ENCODE assay signal across 1 cellular context in the genomic region with DNA sequence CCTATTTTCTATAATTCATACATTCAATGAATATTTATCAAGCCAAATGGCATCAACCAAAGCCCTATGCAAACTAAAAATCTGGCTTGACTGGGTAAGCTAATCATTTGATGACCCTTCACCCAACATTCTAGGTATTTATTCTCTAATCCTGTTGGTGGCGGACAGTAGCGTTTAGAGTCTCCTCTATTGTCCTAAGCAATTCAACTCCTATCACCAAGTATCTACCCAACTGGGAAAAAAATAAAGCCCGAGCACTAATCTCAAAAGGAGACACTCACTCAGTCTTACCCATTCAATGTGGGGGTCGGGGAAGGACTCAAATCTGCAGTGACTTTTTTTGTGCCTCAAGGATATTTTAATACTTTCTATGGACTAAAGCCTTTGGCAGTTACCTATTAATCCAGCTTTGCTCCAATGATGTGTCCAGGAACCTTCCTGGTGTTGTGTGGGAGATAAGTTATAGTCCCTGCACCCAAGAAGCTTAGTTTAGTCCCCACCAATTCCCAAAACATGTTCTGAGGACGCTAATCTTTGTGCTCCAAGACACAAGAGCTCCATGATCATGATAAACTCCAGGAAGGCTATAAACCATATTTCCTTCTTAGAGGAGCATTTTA.
TF ChIP-seq lines count a peak whose summit lies in the region.

No MANE protein-coding gene starts in this region.

TF ChIP-seq in liver, 16 proteins besides CTCF, POLR2A, EP300 and RAD21:
- TF ChIP-seq RXRA (IDR thresholded peaks at IDR 0.05) (no peak), FOXA2 (IDR thresholded peaks at IDR 0.05) (no peak), EGR1 (IDR thresholded peaks at IDR 0.05; ENCODE audit: low read depth in 2 of 2) (no peak), YY1 (IDR thresholded peaks at IDR 0.05) (no peak), TAF1 (conservative IDR thresholded peaks at IDR 0.05) (no peak), SP1 (IDR thresholded peaks at IDR 0.05) (no peak)
- TF ChIP-seq, protein P1, sequence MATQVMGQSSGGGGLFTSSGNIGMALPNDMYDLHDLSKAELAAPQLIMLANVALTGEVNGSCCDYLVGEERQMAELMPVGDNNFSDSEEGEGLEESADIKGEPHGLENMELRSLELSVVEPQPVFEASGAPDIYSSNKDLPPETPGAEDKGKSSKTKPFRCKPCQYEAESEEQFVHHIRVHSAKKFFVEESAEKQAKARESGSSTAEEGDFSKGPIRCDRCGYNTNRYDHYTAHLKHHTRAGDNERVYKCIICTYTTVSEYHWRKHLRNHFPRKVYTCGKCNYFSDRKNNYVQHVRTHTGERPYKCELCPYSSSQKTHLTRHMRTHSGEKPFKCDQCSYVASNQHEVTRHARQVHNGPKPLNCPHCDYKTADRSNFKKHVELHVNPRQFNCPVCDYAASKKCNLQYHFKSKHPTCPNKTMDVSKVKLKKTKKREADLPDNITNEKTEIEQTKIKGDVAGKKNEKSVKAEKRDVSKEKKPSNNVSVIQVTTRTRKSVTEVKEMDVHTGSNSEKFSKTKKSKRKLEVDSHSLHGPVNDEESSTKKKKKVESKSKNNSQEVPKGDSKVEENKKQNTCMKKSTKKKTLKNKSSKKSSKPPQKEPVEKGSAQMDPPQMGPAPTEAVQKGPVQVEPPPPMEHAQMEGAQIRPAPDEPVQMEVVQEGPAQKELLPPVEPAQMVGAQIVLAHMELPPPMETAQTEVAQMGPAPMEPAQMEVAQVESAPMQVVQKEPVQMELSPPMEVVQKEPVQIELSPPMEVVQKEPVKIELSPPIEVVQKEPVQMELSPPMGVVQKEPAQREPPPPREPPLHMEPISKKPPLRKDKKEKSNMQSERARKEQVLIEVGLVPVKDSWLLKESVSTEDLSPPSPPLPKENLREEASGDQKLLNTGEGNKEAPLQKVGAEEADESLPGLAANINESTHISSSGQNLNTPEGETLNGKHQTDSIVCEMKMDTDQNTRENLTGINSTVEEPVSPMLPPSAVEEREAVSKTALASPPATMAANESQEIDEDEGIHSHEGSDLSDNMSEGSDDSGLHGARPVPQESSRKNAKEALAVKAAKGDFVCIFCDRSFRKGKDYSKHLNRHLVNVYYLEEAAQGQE (IDR thresholded peaks at IDR 0.05) = no peak
- TF ChIP-seq, protein P2, sequence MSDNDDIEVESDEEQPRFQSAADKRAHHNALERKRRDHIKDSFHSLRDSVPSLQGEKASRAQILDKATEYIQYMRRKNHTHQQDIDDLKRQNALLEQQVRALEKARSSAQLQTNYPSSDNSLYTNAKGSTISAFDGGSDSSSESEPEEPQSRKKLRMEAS (IDR thresholded peaks at IDR 0.05) = no peak
- TF ChIP-seq, protein P3, sequence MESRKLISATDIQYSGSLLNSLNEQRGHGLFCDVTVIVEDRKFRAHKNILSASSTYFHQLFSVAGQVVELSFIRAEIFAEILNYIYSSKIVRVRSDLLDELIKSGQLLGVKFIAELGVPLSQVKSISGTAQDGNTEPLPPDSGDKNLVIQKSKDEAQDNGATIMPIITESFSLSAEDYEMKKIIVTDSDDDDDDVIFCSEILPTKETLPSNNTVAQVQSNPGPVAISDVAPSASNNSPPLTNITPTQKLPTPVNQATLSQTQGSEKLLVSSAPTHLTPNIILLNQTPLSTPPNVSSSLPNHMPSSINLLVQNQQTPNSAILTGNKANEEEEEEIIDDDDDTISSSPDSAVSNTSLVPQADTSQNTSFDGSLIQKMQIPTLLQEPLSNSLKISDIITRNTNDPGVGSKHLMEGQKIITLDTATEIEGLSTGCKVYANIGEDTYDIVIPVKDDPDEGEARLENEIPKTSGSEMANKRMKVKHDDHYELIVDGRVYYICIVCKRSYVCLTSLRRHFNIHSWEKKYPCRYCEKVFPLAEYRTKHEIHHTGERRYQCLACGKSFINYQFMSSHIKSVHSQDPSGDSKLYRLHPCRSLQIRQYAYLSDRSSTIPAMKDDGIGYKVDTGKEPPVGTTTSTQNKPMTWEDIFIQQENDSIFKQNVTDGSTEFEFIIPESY (IDR thresholded peaks at IDR 0.05) = no peak
